In the genomic region with DNA sequence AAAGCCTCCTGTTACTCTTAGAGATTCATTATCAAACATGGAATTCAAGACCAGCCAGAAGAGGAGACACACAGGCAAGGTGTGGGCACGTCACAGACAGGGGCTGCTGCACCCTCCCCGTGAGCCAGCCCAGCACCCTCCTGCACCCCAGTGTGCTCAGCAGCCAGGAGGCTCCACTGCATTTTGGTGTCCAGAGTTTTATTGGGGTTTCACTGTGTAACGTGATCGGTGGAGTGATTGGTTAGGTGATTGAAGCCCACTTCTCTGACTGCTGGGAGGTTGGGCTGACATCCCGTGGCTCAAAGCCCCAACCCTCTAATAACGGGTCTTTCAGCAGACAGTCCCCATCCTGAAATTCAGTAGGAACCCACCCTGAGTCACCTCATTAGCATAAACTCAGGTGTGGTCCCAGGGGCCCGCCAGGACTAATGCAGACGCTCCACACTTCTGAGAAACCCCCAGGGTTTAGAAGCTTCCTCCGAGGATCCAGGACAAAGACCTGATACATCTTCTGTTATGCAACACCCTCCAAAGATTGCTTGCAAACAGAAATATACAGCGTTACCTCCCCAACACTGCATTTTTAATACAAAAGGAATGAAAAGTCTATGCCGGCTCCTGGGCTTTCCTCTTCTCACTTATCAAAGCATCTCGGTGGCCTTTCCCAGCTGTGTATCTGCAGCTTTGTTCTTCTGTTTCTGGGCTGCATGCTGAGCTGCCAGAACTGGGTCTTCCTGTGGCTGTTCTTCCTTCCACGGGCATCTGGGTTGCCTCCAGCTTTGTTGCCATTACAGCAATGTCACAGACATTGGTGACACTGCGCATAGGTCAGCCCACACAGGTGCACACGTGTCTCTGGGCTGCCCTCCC, we compare ENCODE assay signal across 32 cellular contexts. TPM values are rescaled to one million over a fixed set of nuclear protein-coding genes. Genes with fewer than 3 reads are reported as not detected.
DNase-seq lines count a peak whose midpoint lies in the region; ATAC-seq and TF ChIP-seq lines count a peak whose summit lies in the region.
"Had no signal": no experiment of that assay in that cellular context is flagged by ENCODE, and none has a peak within 500 bp of the region (broad histone marks: within the 10 kb centered on the region; RNA-seq: fewer than 3 reads in every experiment).

No MANE protein-coding gene starts in this region.

- no TSS peak for BruUV-seq in IMR-90 (replicated peaks; lab: Mats Ljungman, UMichigan)

- H3K9me1 ChIP-seq in IMR-90 (ENCODE audit: insufficient read depth, low read length) = no peaks in the 10 kb centered on the region

- no peak overlapping the region for H2AFZ ChIP-seq in IMR-90 (replicated peaks; ENCODE audit: low read length, poor library complexity)

- H2BK15ac ChIP-seq in IMR-90 (ENCODE audit: low read depth, low read length) = no peak overlapping the region
- no peak overlapping the region for H2BK15ac ChIP-seq in mesendoderm (replicated peaks; ENCODE audit: low read depth)

- H4K5ac ChIP-seq in IMR-90 (ENCODE audit: low read depth, low read length) (no peak overlapping the region), mesendoderm (ENCODE audit: low read length) (no peak overlapping the region)

- H3K4me2 ChIP-seq in IMR-90 (ENCODE audit: low read depth, low read length) = no peak overlapping the region
- H3K4me2 ChIP-seq in mesendoderm (ENCODE audit: low read length) = no peak overlapping the region

- TF ChIP-seq CTCF in IMR-90 (conservative IDR thresholded peaks at IDR 0.05; ENCODE audit: low read depth, low read length) = no peak
- no peak for TF ChIP-seq CTCF in spleen (IDR thresholded peaks at IDR 0.05 in 8 of 11, conservative IDR thresholded peaks at IDR 0.05 in 3 of 11)

- H3K9me3 ChIP-seq in IMR-90 (ENCODE audit: control insufficient read depth, insufficient read depth, low read length) = no peaks in the 10 kb centered on the region
- no peaks in the 10 kb centered on the region for H3K9me3 ChIP-seq in spleen
- H3K9me3 ChIP-seq: adrenal gland, Caco-2, HAP-1, prostate gland, tibial artery had no signal

- H3K14ac ChIP-seq in IMR-90 (replicated peaks; ENCODE audit: low read depth, low read length) = no peak overlapping the region

- DNase-seq in activated CD8-positive, alpha-beta memory T cell treated with anti-CD3 and anti-CD28 coated beads, Interleukin-2, amount 50 U/mL, for 4 hours = peak; percentile 3
- no peak for DNase-seq in activated CD8-positive, alpha-beta memory T cell treated with anti-CD3 and anti-CD28 coated beads for 24 hours
- DNase-seq in IMR-90 (no peak), mesendoderm (no peak), spleen (peak; percentile 67), NCI-H146 treated with DMSO at 0.1 percent for 48 hours (lab: John Stamatoyannopoulos, UW; ENCODE audit: unreplicated experiment) (no peak), NCI-H2196 treated with DMSO at 0.1 percent for 48 hours (lab: John Stamatoyannopoulos, UW; ENCODE audit: unreplicated experiment) (no peak), GF-D8 (lab: John Stamatoyannopoulos, UW) (no peak)
- DNase-seq: activated CD4-positive, alpha-beta T cell treated with anti-CD3 and anti-CD28 coated beads for 1 hour; activated naive CD4-positive, alpha-beta T cell treated with anti-CD3 and anti-CD28 coated beads for 36 hours; activated T-cell treated with anti-CD3 and anti-CD28 coated beads, Interleukin-2, amount 50 U/mL, for 72 hours; brain microvascular endothelial cell; C1 segment of cervical spinal cord; Caco-2; effector CD4-positive, alpha-beta T cell; KBM-7; MM.1S; NCI-H1417 treated with DMSO at 0.1 percent for 48 hours; NCI-H446 had no signal

- H4K91ac ChIP-seq in IMR-90 (ENCODE audit: insufficient read depth, low read depth, low read length) = no peak overlapping the region

- H2BK5ac ChIP-seq in IMR-90 (ENCODE audit: low read depth, low read length, poor library complexity, severe bottlenecking) (no peak overlapping the region), mesendoderm (ENCODE audit: low read length) (no peak overlapping the region)

- H3K56ac ChIP-seq in IMR-90 (ENCODE audit: extremely low read depth, insufficient read depth, low read length) = no peak overlapping the region
- peak overlapping the region; percentile 7 for H3K56ac ChIP-seq in mesendoderm (ENCODE audit: low read length)

- H2AK5ac ChIP-seq in IMR-90 (ENCODE audit: low read depth, low read length) (no peak overlapping the region), mesendoderm (ENCODE audit: low read length) (no peak overlapping the region)

- H3K9ac ChIP-seq in IMR-90 (ENCODE audit: low read depth, low read length) (no peak overlapping the region), mesendoderm (ENCODE audit: low read length) (no peak overlapping the region)

- intact Hi-C loops in IMR-90 (cut with micrococcal nuclease) = no loop called here
- intact Hi-C loops in spleen (cut with DNase I; ENCODE audit: low total_unique reads) = no loop called here

- H3K36me3 ChIP-seq in IMR-90 (ENCODE audit: control insufficient read depth, insufficient read depth, low read length) = no peaks in the 10 kb centered on the region
- H3K36me3 ChIP-seq in mesendoderm (ENCODE audit: control insufficient read depth, insufficient read depth, low read length) = no peaks in the 10 kb centered on the region
- H3K36me3 ChIP-seq in spleen = no peaks in the 10 kb centered on the region
- H3K36me3 ChIP-seq: adrenal gland, brain microvascular endothelial cell, HAP-1, prostate gland, tibial artery had no signal

- H3K4me3 ChIP-seq in IMR-90 (ENCODE audit: insufficient read depth, low read depth, low read length) = no peak overlapping the region
- no peak overlapping the region for H3K4me3 ChIP-seq in mesendoderm (ENCODE audit: low read length)
- no peak overlapping the region for H3K4me3 ChIP-seq in spleen
- H3K4me3 ChIP-seq: adrenal gland, HAP-1, prostate gland, tibial artery had no signal

- TF ChIP-seq POLR2A in IMR-90 (IDR thresholded peaks at IDR 0.05; ENCODE audit: low read depth, low read length) = no peak
- TF ChIP-seq POLR2A in spleen (IDR thresholded peaks at IDR 0.05) = no peak

- 0 out of 2 replicates have a peak, but pooled peaks have one; percentile 12 for ATAC-seq in IMR-90 (ENCODE audit: low read depth)
- ATAC-seq: activated T-cell treated with anti-CD3 and anti-CD28 coated beads, Interleukin-2, amount 50 U/mL, for 72 hours had no signal

- H4K8ac ChIP-seq in IMR-90 (ENCODE audit: low read depth in 2 of 2, low read length in 2 of 2) (no peak overlapping the region), mesendoderm (ENCODE audit: low read depth, low read length) (no peak overlapping the region)

- 50% methylated on average over 6 of the region's 15 CpGs; no CpG with 5 or more reads in 1 of the 2 experiments for WGBS in IMR-90 (ENCODE audit: extremely low coverage in 2 of 2, insufficient read length in 1 of 2), 2 experiments
- WGBS in mesendoderm (ENCODE audit: extremely low coverage, insufficient coverage, low lambda C conversion rate) = no CpG with 5 or more reads among the region's 15 CpGs
- WGBS in spleen, 5 donors = 59 to 67% (median 65%) methylated on average over 12 to 15 of the region's 15 CpGs

- H2AK9ac ChIP-seq in IMR-90 (replicated peaks; ENCODE audit: low read depth, low read length, poor library complexity) = no peak overlapping the region

- H3K23ac ChIP-seq in IMR-90 (ENCODE audit: low read depth, low read length) (no peak overlapping the region), mesendoderm (ENCODE audit: low read length) (no peak overlapping the region)

- H3K27me3 ChIP-seq in IMR-90 (ENCODE audit: control insufficient read depth, insufficient read depth, low read length) (peaks cover 36% of the 10 kb centered on the region; the same call in 1 of the 2 replicates), mesendoderm (ENCODE audit: insufficient read depth, low read length, poor library complexity) (no peaks in the 10 kb centered on the region), spleen (replicated peaks in 1 of 7) (peaks cover 0 to 16% (median 0%) of the 10 kb centered on the region in 7 donors)
- H3K27me3 ChIP-seq: adrenal gland had no signal

- H2BK120ac ChIP-seq in IMR-90 (ENCODE audit: low read depth, low read length) = no peak overlapping the region
- no peak overlapping the region for H2BK120ac ChIP-seq in mesendoderm (ENCODE audit: low read depth, low read length)

- no peak overlapping the region for H3K27ac ChIP-seq in IMR-90 (ENCODE audit: insufficient read depth, low read length)
- H3K27ac ChIP-seq in mesendoderm (ENCODE audit: low read depth, low read length) = no peak overlapping the region
- H3K27ac ChIP-seq in spleen = no peak overlapping the region
- H3K27ac ChIP-seq: adrenal gland, brain microvascular endothelial cell, prostate gland, RWPE1, tibial artery had no signal

- no peak overlapping the region for H3K18ac ChIP-seq in IMR-90 (ENCODE audit: low read depth, low read length)
- no peak overlapping the region for H3K18ac ChIP-seq in mesendoderm (ENCODE audit: low read length)

- H3K79me1 ChIP-seq in IMR-90 (ENCODE audit: low read depth in 1 of 2, low read length in 2 of 2) (no peaks in the 10 kb centered on the region), mesendoderm (ENCODE audit: low read length) (no peaks in the 10 kb centered on the region)

- CTCF ChIA-PET in IMR-90 (lab: Yijun Ruan, JAX) = no interaction called here

- no peak overlapping the region for H3K4ac ChIP-seq in IMR-90 (ENCODE audit: low read depth, low read length)
- no peak overlapping the region for H3K4ac ChIP-seq in mesendoderm (ENCODE audit: low read depth, low read length)

- no peak overlapping the region for H2BK20ac ChIP-seq in IMR-90 (ENCODE audit: low read depth, low read length)

- no peak for TF ChIP-seq RAD21 in IMR-90 (IDR thresholded peaks at IDR 0.05; ENCODE audit: low read length)

- H3K4me1 ChIP-seq in IMR-90 (ENCODE audit: control insufficient read depth, insufficient read depth, low read length) (peaks cover 6% of the 10 kb centered on the region; the same call in 1 of the 2 replicates), mesendoderm (ENCODE audit: control insufficient read depth, low read depth, low read length) (no peaks in the 10 kb centered on the region), spleen (peaks cover 0 to 3% (median under 1%) of the 10 kb centered on the region in 6 donors)
- H3K4me1 ChIP-seq: Caco-2, HAP-1, prostate gland had no signal

- in situ Hi-C loops in IMR-90 (cut with MboI; ENCODE audit: low sequenced_read_pairs) = no loop called here

- no peaks in the 10 kb centered on the region for H4K20me1 ChIP-seq in IMR-90 (ENCODE audit: insufficient read depth, low read length)

- dilution Hi-C loops in IMR-90 (cut with HindIII; ENCODE audit: low sequenced_read_pairs, unreplicated experiment) = no loop called here

- no peaks in the 10 kb centered on the region for H3K79me2 ChIP-seq in mesendoderm (ENCODE audit: control insufficient read depth, insufficient read depth, low read length)

- POLR2A ChIA-PET in IMR-90 (lab: Charles Lee; ENCODE audit: unreplicated experiment) = no interaction called here

RNA-seq across cellular contexts. Expression of gene SNED1, which starts 43.7 kb away (rescaled TPM):
- total RNA-seq in IMR-90 (2012; rRNA removed) (1.1 and 1.4 TPM in 2 replicates), spleen (10 to 100 TPM; 41.2 to 85.3 (median 66.2) TPM)
- polyA plus RNA-seq in IMR-90 (2012; rRNA removed) (3.4 and 3.7 TPM in 2 replicates), spleen (1 to 10 TPM; 2.6 to 9.5 (median 4.6) TPM)
- 1.3 and 3.9 TPM in 2 replicates for polyA plus RNA-seq in IMR-90 (2012; cell fraction: cytosol; rRNA removed)
- 6.6 and 15.0 TPM in 2 replicates for polyA plus RNA-seq in IMR-90 (2012; cell fraction: nucleus; rRNA removed; ENCODE audit: low replicate concordance)
- polyA plus RNA-seq in mesendoderm (2013, experiment 1 of 2) = 0.17 TPM
- 0.21 TPM for polyA plus RNA-seq in mesendoderm (2013, experiment 2 of 2)
- total RNA-seq: Caco-2 had no signal

RNA-seq across cellular contexts. Expression of gene CROCC2, which starts 48.5 kb away (rescaled TPM):
- not detected in 2 replicates for total RNA-seq in IMR-90 (2012; rRNA removed)
- not detected in 2 replicates for polyA plus RNA-seq in IMR-90 (2012; rRNA removed)
- polyA plus RNA-seq in IMR-90 (2012; cell fraction: cytosol; rRNA removed) = not detected in 2 replicates
- 0.03 and 0.17 TPM in 2 replicates for polyA plus RNA-seq in IMR-90 (2012; cell fraction: nucleus; rRNA removed; ENCODE audit: low replicate concordance)
- not detected for polyA plus RNA-seq in mesendoderm (2013, experiment 1 of 2)
- not detected for polyA plus RNA-seq in mesendoderm (2013, experiment 2 of 2)
- total RNA-seq in spleen = 1 to 10 TPM in 4 of 7 donors, under 1 TPM in 3; 0.29 to 3.6 (median 1.1) TPM
- polyA plus RNA-seq in spleen = under 1 TPM; 0.04 to 0.74 (median 0.17) TPM
- total RNA-seq: A673; activated naive CD4-positive, alpha-beta T cell treated with anti-CD3 and anti-CD28 coated beads for 36 hours; activated T-cell treated with anti-CD3 and anti-CD28 coated beads, Interleukin-2, amount 50 U/mL, for 72 hours; Caco-2; chondrocyte; epithelial cell of proximal tubule; HT1080; kidney epithelial cell; mononuclear cell; OCI-LY7 had no signal

RNA-seq across cellular contexts. Expression of gene MAB21L4, which starts 58.7 kb away (rescaled TPM):
- total RNA-seq in IMR-90 (2012; rRNA removed) = not detected in 2 replicates
- polyA plus RNA-seq in IMR-90 (2012; rRNA removed) = not detected in 2 replicates
- polyA plus RNA-seq in IMR-90 (2012; cell fraction: cytosol; rRNA removed) = not detected in 2 replicates
- 0.02 TPM in 1 of 2 replicates, not detected in the other for polyA plus RNA-seq in IMR-90 (2012; cell fraction: nucleus; rRNA removed; ENCODE audit: low replicate concordance)
- 1.7 TPM for polyA plus RNA-seq in mesendoderm (2013, experiment 1 of 2)
- polyA plus RNA-seq in mesendoderm (2013, experiment 2 of 2) = 2.0 TPM
- total RNA-seq in spleen = under 1 TPM in 2 of 7 donors, not detected in 5; 0.33 to 0.70 TPM
- polyA plus RNA-seq in spleen = under 1 TPM in 2 of 3 donors, not detected in 1; 0.04 to 0.13 TPM
- total RNA-seq: A673; activated naive CD4-positive, alpha-beta T cell treated with anti-CD3 and anti-CD28 coated beads for 36 hours; activated T-cell treated with anti-CD3 and anti-CD28 coated beads, Interleukin-2, amount 50 U/mL, for 72 hours; adrenal gland; chondrocyte; HT1080; mononuclear cell; OCI-LY7; skeletal muscle tissue had no signal

Comparison
In these comparisons a context has a peak if more than half of its experiments do, and no peak if none do; other contexts are left out.
1. DNase-seq: peak in activated CD8-positive, alpha-beta memory T cell treated with anti-CD3 and anti-CD28 coated beads, Interleukin-2, amount 50 U/mL, for 4 hours (single experiment) and spleen (single experiment); none in activated CD8-positive, alpha-beta memory T cell treated with anti-CD3 and anti-CD28 coated beads for 24 hours (single experiment), IMR-90 (single experiment), mesendoderm (single experiment), NCI-H146 treated with DMSO at 0.1 percent for 48 hours (single experiment), NCI-H2196 treated with DMSO at 0.1 percent for 48 hours (single experiment) and GF-D8 (single experiment).
2. RNA of gene SNED1, which starts 43.7 kb away (total RNA-seq): 41.2 to 85.3 TPM in spleen; 1.1 to 1.4 TPM in IMR-90; every median in the first group is over 10 times any median in the second.